ENCODE assay signal across 1 cellular context in genomic region chr11:73384871-73385692, GRCh38.
TF ChIP-seq lines count a peak whose summit lies in the region.

No MANE protein-coding gene starts in this region.

TF ChIP-seq in HEK293, 187 proteins besides CTCF, POLR2A, EP300 and RAD21 (continued from another document):
- TF ChIP-seq PRDM1 (tag by site-specific recombination; IDR thresholded peaks at IDR 0.05): no peak
- TF ChIP-seq ZNF274 (IDR thresholded peaks at IDR 0.05; ENCODE audit: low read length): no peak
- no peak for TF ChIP-seq ZNF274 (tag by site-specific recombination; IDR thresholded peaks at IDR 0.05; ENCODE audit: borderline replicate concordance)
- TF ChIP-seq ZBTB48 (tag by site-specific recombination; IDR thresholded peaks at IDR 0.05): peak; percentile 67; the same call in 1 of the 2 replicates
- TF ChIP-seq ZNF223 (tag by site-specific recombination; IDR thresholded peaks at IDR 0.05): no peak
- 0 out of 2 replicates have a peak, but pooled peaks have one; percentile 25 for TF ChIP-seq ZNF341 (tag by site-specific recombination; IDR thresholded peaks at IDR 0.05; ENCODE audit: low read depth)
- no peak for TF ChIP-seq ZNF324 (tag by site-specific recombination; IDR thresholded peaks at IDR 0.05)
- TF ChIP-seq YY1 (tag by site-specific recombination; IDR thresholded peaks at IDR 0.05): no peak
- TF ChIP-seq KLF1 (tag by site-specific recombination; IDR thresholded peaks at IDR 0.05): no peak
- 0 out of 2 replicates have a peak, but pooled peaks have one; percentile 49 for TF ChIP-seq PATZ1 (tag by site-specific recombination; IDR thresholded peaks at IDR 0.05)
- TF ChIP-seq ZNF398 (tag by site-specific recombination; IDR thresholded peaks at IDR 0.05): peak; percentile 39
- peak; percentile 17; the same call in 1 of the 2 replicates for TF ChIP-seq KLF9 (tag by site-specific recombination; IDR thresholded peaks at IDR 0.05; ENCODE audit: low read depth)
- peak; percentile 97 for TF ChIP-seq EGR2 (tag by site-specific recombination; IDR thresholded peaks at IDR 0.05; ENCODE audit: low read depth)
